Comparison of ENCODE assay signal across 8 cellular contexts in genomic region chr5:145856285-145856818, GRCh38. TPM values are rescaled to one million over a fixed set of nuclear protein-coding genes. Genes with fewer than 3 reads are reported as not detected.
DNase-seq lines count a peak whose midpoint lies in the region; ATAC-seq and TF ChIP-seq lines count a peak whose summit lies in the region.

No MANE protein-coding gene starts in this region.

- ATAC-seq in HG02884 (IDR thresholded peaks at IDR 0.05; ENCODE audit: unreplicated experiment) (peak; percentile 54), HG03571 (IDR thresholded peaks at IDR 0.05; ENCODE audit: unreplicated experiment) (no peak), HG03196 (IDR thresholded peaks at IDR 0.05; ENCODE audit: unreplicated experiment) (no peak)

- H3K9me3 ChIP-seq in AG04450 (ENCODE audit: control insufficient read depth, insufficient read depth, low read length) = no peaks in the 10 kb centered on the region
- no peaks in the 10 kb centered on the region for H3K9me3 ChIP-seq in spleen

- POLR2A ChIA-PET in AG04450 (lab: Yijun Ruan, JAX) = interaction anchor here (1.0 to 2.8 kb wide), 2 partner anchors 22 to 155 kb away, joined by 3 to 9 read pairs; partner anchors contain the start of gene PRELID2

- CTCF ChIA-PET in AG04450 (lab: Charles Lee) = interaction anchor here (1.3 to 2.3 kb wide), 6 partner anchors 9 to 193 kb away, joined by 3 to 9 read pairs (median 4); partner anchors contain the start of gene PRELID2

- H3K4me3 ChIP-seq in AG04450 (ENCODE audit: low read depth, low read length) = peak overlapping the region; percentile 43
- H3K4me3 ChIP-seq in spleen = peak overlapping the region in 6 of 8 donors; percentile 7 to 57 (median 22)

- no peak for TF ChIP-seq POLR2A in spleen (IDR thresholded peaks at IDR 0.05)

- 0 out of 2 replicates have a peak, but pooled peaks have one; percentile 20 for TF ChIP-seq CTCF in AG04450 (IDR thresholded peaks at IDR 0.05; ENCODE audit: low read depth, low read length)
- TF ChIP-seq CTCF in spleen (IDR thresholded peaks at IDR 0.05 in 8 of 11, conservative IDR thresholded peaks at IDR 0.05 in 3 of 11) = peak in 1 of 11 experiments; percentile 18

- 6 to 15% (median 10%) methylated on average over 21 to 25 of the region's 25 CpGs for WGBS in spleen, 5 donors

- H3K27me3 ChIP-seq in AG04450 (ENCODE audit: control insufficient read depth, insufficient read depth, low read length) = no peaks in the 10 kb centered on the region
- peaks cover 0 to 13% (median 0%) of the 10 kb centered on the region in 7 donors for H3K27me3 ChIP-seq in spleen (replicated peaks in 1 of 7)

- H3K36me3 ChIP-seq in spleen = no peaks in the 10 kb centered on the region

- intact Hi-C loops in spleen (cut with DNase I; ENCODE audit: low total_unique reads) = no loop called here

- peak; percentile 27 for DNase-seq in AG04450 (ENCODE audit: low read depth, low spot score)
- DNase-seq in brain pericyte (ENCODE audit: low read depth, low spot score) = peak; percentile 26
- DNase-seq in kidney glomerular epithelial cell (lab: John Stamatoyannopoulos, UW) = peak; percentile 62
- DNase-seq in spleen = peak; percentile 71
- DNase-seq in activated CD4-positive, CD25-positive, alpha-beta regulatory T cell (lab: John Stamatoyannopoulos, UW) = no peak

- peak overlapping the region; percentile 74 for H3K27ac ChIP-seq in AG04450 (ENCODE audit: low read depth, low read length)
- no peak overlapping the region for H3K27ac ChIP-seq in spleen

- peaks cover 0 to 13% (median 9%) of the 10 kb centered on the region in 6 donors for H3K4me1 ChIP-seq in spleen

RNA-seq across cellular contexts. Expression of gene GRXCR2, which starts 16.5 kb away (rescaled TPM):
- polyA plus RNA-seq in AG04450 (2011; rRNA removed) = not detected in 2 replicates
- not detected in 2 replicates for polyA minus RNA-seq in AG04450 (2011; rRNA and poly(A)+ RNA removed)
- not detected for total RNA-seq in spleen
- not detected for polyA plus RNA-seq in spleen

RNA-seq across cellular contexts. Expression of gene PRELID2, which starts 21.2 kb away (rescaled TPM):
- polyA plus RNA-seq in AG04450 (2011; rRNA removed) (3.9 and 5.4 TPM in 2 replicates), spleen (1 to 10 TPM; 1.4 to 2.5 (median 1.7) TPM)
- 11.2 and 13.1 TPM in 2 replicates for polyA minus RNA-seq in AG04450 (2011; rRNA and poly(A)+ RNA removed)
- 1 to 10 TPM; 3.6 to 10.0 (median 7.5) TPM for total RNA-seq in spleen

Comparison
In these comparisons a context has a peak if more than half of its experiments do, and no peak if none do; other contexts are left out.
1. DNase-seq: peak in AG04450 (single experiment), brain pericyte (single experiment), kidney glomerular epithelial cell (single experiment) and spleen (single experiment); none in activated CD4-positive, CD25-positive, alpha-beta regulatory T cell (0 of 4).